Comparison of ENCODE assay signal across 1 cellular context in the genomic region with DNA sequence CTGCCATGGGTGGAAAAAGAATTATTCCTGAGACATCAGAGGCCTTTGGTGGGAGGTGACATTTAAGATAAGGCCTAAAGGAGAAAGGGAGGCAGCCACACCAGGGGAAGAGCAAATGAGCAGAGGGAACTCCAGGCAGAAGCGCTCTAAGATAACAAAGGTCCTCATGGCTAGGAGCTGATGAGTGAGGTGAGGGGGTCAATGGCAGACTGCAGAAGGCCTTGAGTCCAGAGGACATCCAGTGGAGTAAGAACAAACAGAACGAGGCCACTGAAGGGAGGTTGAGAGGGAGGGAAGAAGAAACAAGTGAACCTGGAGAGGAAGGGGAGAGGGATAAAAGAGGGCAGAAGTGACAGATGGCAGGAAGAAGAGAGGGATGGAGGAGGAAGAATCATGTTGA.
A peak's percentile ranks its signal among the peaks of the same experiment; 100 is the strongest.
TF ChIP-seq lines count a peak whose summit lies in the region.

No MANE protein-coding gene starts in this region.

TF ChIP-seq in HepG2, 621 proteins besides CTCF, POLR2A, EP300 and RAD21 (continued from another document and continues in another):
- peak; percentile 61 for TF ChIP-seq ARID5B (CRISPR knock-in tag; IDR thresholded peaks at IDR 0.05)
- TF ChIP-seq, protein P1, sequence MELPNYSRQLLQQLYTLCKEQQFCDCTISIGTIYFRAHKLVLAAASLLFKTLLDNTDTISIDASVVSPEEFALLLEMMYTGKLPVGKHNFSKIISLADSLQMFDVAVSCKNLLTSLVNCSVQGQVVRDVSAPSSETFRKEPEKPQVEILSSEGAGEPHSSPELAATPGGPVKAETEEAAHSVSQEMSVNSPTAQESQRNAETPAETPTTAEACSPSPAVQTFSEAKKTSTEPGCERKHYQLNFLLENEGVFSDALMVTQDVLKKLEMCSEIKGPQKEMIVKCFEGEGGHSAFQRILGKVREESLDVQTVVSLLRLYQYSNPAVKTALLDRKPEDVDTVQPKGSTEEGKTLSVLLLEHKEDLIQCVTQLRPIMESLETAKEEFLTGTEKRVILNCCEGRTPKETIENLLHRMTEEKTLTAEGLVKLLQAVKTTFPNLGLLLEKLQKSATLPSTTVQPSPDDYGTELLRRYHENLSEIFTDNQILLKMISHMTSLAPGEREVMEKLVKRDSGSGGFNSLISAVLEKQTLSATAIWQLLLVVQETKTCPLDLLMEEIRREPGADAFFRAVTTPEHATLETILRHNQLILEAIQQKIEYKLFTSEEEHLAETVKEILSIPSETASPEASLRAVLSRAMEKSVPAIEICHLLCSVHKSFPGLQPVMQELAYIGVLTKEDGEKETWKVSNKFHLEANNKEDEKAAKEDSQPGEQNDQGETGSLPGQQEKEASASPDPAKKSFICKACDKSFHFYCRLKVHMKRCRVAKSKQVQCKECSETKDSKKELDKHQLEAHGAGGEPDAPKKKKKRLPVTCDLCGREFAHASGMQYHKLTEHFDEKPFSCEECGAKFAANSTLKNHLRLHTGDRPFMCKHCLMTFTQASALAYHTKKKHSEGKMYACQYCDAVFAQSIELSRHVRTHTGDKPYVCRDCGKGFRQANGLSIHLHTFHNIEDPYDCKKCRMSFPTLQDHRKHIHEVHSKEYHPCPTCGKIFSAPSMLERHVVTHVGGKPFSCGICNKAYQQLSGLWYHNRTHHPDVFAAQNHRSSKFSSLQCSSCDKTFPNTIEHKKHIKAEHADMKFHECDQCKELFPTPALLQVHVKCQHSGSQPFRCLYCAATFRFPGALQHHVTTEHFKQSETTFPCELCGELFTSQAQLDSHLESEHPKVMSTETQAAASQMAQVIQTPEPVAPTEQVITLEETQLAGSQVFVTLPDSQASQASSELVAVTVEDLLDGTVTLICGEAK (IDR thresholded peaks at IDR 0.05), result no peak
- TF ChIP-seq, protein P1 (CRISPR knock-in tag; IDR thresholded peaks at IDR 0.05), result no peak
- no peak for TF ChIP-seq ZNF720 (CRISPR knock-in tag; IDR thresholded peaks at IDR 0.05)
- peak; percentile 60 for TF ChIP-seq HNF4A (CRISPR knock-in tag; IDR thresholded peaks at IDR 0.05)
- TF ChIP-seq MED1 (CRISPR knock-in tag; IDR thresholded peaks at IDR 0.05), result 0 out of 2 replicates have a peak, but pooled peaks have one; percentile 26
- TF ChIP-seq, protein P2, sequence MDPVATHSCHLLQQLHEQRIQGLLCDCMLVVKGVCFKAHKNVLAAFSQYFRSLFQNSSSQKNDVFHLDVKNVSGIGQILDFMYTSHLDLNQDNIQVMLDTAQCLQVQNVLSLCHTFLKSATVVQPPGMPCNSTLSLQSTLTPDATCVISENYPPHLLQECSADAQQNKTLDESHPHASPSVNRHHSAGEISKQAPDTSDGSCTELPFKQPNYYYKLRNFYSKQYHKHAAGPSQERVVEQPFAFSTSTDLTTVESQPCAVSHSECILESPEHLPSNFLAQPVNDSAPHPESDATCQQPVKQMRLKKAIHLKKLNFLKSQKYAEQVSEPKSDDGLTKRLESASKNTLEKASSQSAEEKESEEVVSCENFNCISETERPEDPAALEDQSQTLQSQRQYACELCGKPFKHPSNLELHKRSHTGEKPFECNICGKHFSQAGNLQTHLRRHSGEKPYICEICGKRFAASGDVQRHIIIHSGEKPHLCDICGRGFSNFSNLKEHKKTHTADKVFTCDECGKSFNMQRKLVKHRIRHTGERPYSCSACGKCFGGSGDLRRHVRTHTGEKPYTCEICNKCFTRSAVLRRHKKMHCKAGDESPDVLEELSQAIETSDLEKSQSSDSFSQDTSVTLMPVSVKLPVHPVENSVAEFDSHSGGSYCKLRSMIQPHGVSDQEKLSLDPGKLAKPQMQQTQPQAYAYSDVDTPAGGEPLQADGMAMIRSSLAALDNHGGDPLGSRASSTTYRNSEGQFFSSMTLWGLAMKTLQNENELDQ (CRISPR knock-in tag; IDR thresholded peaks at IDR 0.05; ENCODE audit: borderline replicate concordance), result no peak
- TF ChIP-seq ARNT (IDR thresholded peaks at IDR 0.05), result no peak
- peak in 1 of 2 experiments; percentile 48; a peak in 1 of 4 replicates for TF ChIP-seq NR2F1 (CRISPR knock-in tag; IDR thresholded peaks at IDR 0.05)
- TF ChIP-seq SOX5 (CRISPR knock-in tag; IDR thresholded peaks at IDR 0.05; ENCODE audit: borderline replicate concordance), result peak; percentile 53; the same call in 1 of the 2 replicates
- TF ChIP-seq KLF15 (CRISPR knock-in tag; IDR thresholded peaks at IDR 0.05; ENCODE audit: borderline replicate concordance), result no peak
- no peak for TF ChIP-seq ZBTB25 (CRISPR knock-in tag; IDR thresholded peaks at IDR 0.05)
- no peak for TF ChIP-seq ZSCAN25 (CRISPR knock-in tag; IDR thresholded peaks at IDR 0.05)
- no peak for TF ChIP-seq SNAPC2 (CRISPR knock-in tag; IDR thresholded peaks at IDR 0.05)
- TF ChIP-seq ESRRA (CRISPR knock-in tag; IDR thresholded peaks at IDR 0.05; ENCODE audit: low read depth), result no peak
- TF ChIP-seq KLF13 (CRISPR knock-in tag; IDR thresholded peaks at IDR 0.05), result no peak
- no peak for TF ChIP-seq ZNF281 (CRISPR knock-in tag; IDR thresholded peaks at IDR 0.05; ENCODE audit: borderline replicate concordance)
- TF ChIP-seq HDAC1 (CRISPR knock-in tag; IDR thresholded peaks at IDR 0.05), result no peak
- no peak for TF ChIP-seq NR2C2 (CRISPR knock-in tag; IDR thresholded peaks at IDR 0.05; ENCODE audit: borderline replicate concordance)
- TF ChIP-seq PRDM10 (CRISPR knock-in tag; IDR thresholded peaks at IDR 0.05; ENCODE audit: low read depth), result no peak
- TF ChIP-seq SOX6 (IDR thresholded peaks at IDR 0.05), result no peak
- peak; percentile 40; the same call in 1 of the 2 replicates for TF ChIP-seq SOX6 (CRISPR knock-in tag; IDR thresholded peaks at IDR 0.05)
